8 cellular contexts compared by ENCODE assay signal in the genomic region with DNA sequence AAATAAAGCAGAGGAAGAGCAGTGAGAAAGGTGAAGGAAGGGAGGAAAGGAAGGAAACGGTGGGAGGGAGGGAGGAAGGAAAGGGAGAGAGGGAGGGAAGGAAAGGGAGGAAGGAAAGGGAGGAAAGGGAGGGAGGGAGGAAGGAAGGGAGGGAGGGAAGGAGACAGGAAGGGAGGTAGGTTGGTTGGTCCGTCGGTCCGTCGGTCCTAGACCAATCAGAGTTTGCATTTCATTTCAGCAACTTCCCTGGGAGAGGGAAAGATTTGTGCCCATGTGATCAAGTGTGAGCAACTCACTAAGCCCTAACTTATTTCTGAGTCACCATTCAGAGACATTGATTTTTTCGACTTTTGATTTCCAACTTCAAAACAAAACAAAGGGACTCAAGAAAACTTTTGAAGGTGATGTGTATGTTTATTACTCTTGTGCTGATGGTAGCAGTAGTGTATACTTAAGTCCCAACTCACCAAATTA.
DNase-seq lines count a peak whose midpoint lies in the region; ATAC-seq and FAIRE-seq lines count a peak whose summit lies in the region.

No MANE protein-coding gene starts in this region.

- H3K4me3 Mint-ChIP-seq in activated naive CD8-positive, alpha-beta T cell treated with anti-CD3 and anti-CD28 coated beads, Interleukin-2, amount 50 U/mL, for 24 hours, result peak overlapping the region; percentile 48

- peaks cover 26% of the 10 kb centered on the region for H3K4me1 Mint-ChIP-seq in activated naive CD8-positive, alpha-beta T cell treated with anti-CD3 and anti-CD28 coated beads, Interleukin-2, amount 50 U/mL, for 24 hours

- H3K36me3 Mint-ChIP-seq in activated naive CD8-positive, alpha-beta T cell treated with anti-CD3 and anti-CD28 coated beads, Interleukin-2, amount 50 U/mL, for 24 hours (ENCODE audit: low read depth), result peaks cover 17% of the 10 kb centered on the region

- no peaks in the 10 kb centered on the region for H3K9me3 Mint-ChIP-seq in activated naive CD8-positive, alpha-beta T cell treated with anti-CD3 and anti-CD28 coated beads, Interleukin-2, amount 50 U/mL, for 24 hours

- no peak for FAIRE-seq in urothelium cell line (lab: Jason Lieb, UNC)

- peak; percentile 38 for DNase-seq in stimulated activated CD4-positive, alpha-beta T cell treated with anti-CD3 and anti-CD28 coated beads, Interleukin-15, amount 100 ng/mL, for 24 hours
- DNase-seq in stimulated activated CD4-positive, alpha-beta T cell treated with anti-CD3 and anti-CD28 coated beads, Interleukin-2, amount 100 ng/mL, for 48 hours, result no peak
- no peak for DNase-seq in activated naive CD8-positive, alpha-beta T cell treated with anti-CD3 and anti-CD28 coated beads, Interleukin-2, amount 50 U/mL, for 24 hours
- peak; percentile 83 for DNase-seq in kidney tubule cell (ENCODE audit: low spot score)
- DNase-seq in urothelium cell line (ENCODE audit: low spot score), result peak; percentile 35
- no peak for DNase-seq in globus pallidus (ENCODE audit: low spot score)
- DNase-seq in SKM-1 treated with dmso at 0.1 percent for 144 hours (lab: John Stamatoyannopoulos, UW; ENCODE audit: unreplicated experiment), result no peak
- no peak for DNase-seq in NCI-H128 (lab: John Stamatoyannopoulos, UW; ENCODE audit: unreplicated experiment)

- H3K27me3 Mint-ChIP-seq in activated naive CD8-positive, alpha-beta T cell treated with anti-CD3 and anti-CD28 coated beads, Interleukin-2, amount 50 U/mL, for 24 hours, result no peaks in the 10 kb centered on the region

- peak overlapping the region; percentile 79 for H3K27ac Mint-ChIP-seq in activated naive CD8-positive, alpha-beta T cell treated with anti-CD3 and anti-CD28 coated beads, Interleukin-2, amount 50 U/mL, for 24 hours

- ATAC-seq in activated naive CD8-positive, alpha-beta T cell treated with anti-CD3 and anti-CD28 coated beads, Interleukin-2, amount 50 U/mL, for 24 hours, result peak; percentile 85

Comparison
In these comparisons a context has a peak if more than half of its experiments do, and no peak if none do; other contexts are left out.
1. DNase-seq: peak in stimulated activated CD4-positive, alpha-beta T cell treated with anti-CD3 and anti-CD28 coated beads, Interleukin-15, amount 100 ng/mL, for 24 hours (single experiment), kidney tubule cell (single experiment) and urothelium cell line (single experiment); none in stimulated activated CD4-positive, alpha-beta T cell treated with anti-CD3 and anti-CD28 coated beads, Interleukin-2, amount 100 ng/mL, for 48 hours (0 of 2), activated naive CD8-positive, alpha-beta T cell treated with anti-CD3 and anti-CD28 coated beads, Interleukin-2, amount 50 U/mL, for 24 hours (single experiment), globus pallidus (single experiment), SKM-1 treated with dmso at 0.1 percent for 144 hours (single experiment) and NCI-H128 (single experiment).